Comparison of ENCODE assay signal across 27 cellular contexts in the genomic region with DNA sequence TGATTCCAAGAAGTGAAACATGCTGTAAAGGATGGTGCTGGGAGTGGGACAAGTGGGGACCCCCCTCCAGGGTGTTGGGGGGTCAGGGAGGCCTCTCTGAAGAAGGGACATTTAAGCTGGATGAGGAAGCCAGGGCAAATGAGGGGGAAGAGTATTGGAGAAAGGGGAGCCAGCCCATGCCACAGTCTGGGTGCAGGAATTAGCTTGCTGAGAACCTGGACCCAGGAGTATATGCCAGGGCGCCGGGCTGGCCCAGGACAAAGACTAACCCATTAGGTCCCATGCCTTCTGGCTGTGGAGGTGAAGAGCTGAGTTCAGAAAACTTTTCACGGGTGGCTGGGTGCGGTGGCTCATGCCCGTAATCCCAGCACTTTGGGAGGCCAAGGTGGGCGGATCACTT. TPM values are rescaled to one million over a fixed set of nuclear protein-coding genes. Genes with fewer than 3 reads are reported as not detected.
DNase-seq lines count a peak whose midpoint lies in the region; ATAC-seq and TF ChIP-seq lines count a peak whose summit lies in the region.
"Had no signal": no experiment of that assay in that cellular context is flagged by ENCODE, and none has a peak within 500 bp of the region (broad histone marks: within the 10 kb centered on the region; RNA-seq: fewer than 3 reads in every experiment).

No MANE protein-coding gene starts in this region.

- in situ Hi-C loops in GM13976 (cut with MboI; ENCODE audit: low sequenced_read_pairs, unreplicated experiment) = no loop called here

- peaks cover 1 to 7% (median 4%) of the 10 kb centered on the region in 7 donors for H3K9me3 Mint-ChIP-seq in CD14-positive monocyte
- H3K9me3 Mint-ChIP-seq in activated naive CD8-positive, alpha-beta T cell treated with anti-CD3 and anti-CD28 coated beads, Interleukin-2, amount 10 ng/mL, durations not matched to agents 7 days and 5 days = peaks cover 1% of the 10 kb centered on the region
- peaks cover 0 to 4% (median 0%) of the 10 kb centered on the region in 9 donors for H3K9me3 Mint-ChIP-seq in naive thymus-derived CD8-positive, alpha-beta T cell

- no peak for ATAC-seq in activated naive CD8-positive, alpha-beta T cell treated with anti-CD3 and anti-CD28 coated beads, Interleukin-2, amount 10 ng/mL, durations not matched to agents 7 days and 5 days (ENCODE audit: low read depth)
- ATAC-seq in naive thymus-derived CD8-positive, alpha-beta T cell = no peak
- ATAC-seq in left ventricle myocardium superior (no peak), GM18909 (IDR thresholded peaks at IDR 0.05; ENCODE audit: poor library complexity, unreplicated experiment) (no peak)
- ATAC-seq: left cardiac atrium had no signal

- POLR2A ChIA-PET in activated naive CD8-positive, alpha-beta T cell treated with anti-CD3 and anti-CD28 coated beads, Interleukin-2, amount 10 ng/mL, durations not matched to agents 7 days and 5 days (lab: Charles Lee) = no interaction called here
- POLR2A ChIA-PET in naive thymus-derived CD8-positive, alpha-beta T cell (lab: Charles Lee) = no interaction called here

- no peak for DNase-seq in CD14-positive monocyte (ENCODE audit: low spot score)
- peak; percentile 13 for DNase-seq in GM13976 (ENCODE audit: low spot score)
- DNase-seq in activated naive CD8-positive, alpha-beta T cell treated with anti-CD3 and anti-CD28 coated beads, Interleukin-2, amount 10 ng/mL, durations not matched to agents 7 days and 5 days = no peak
- no peak for DNase-seq in naive thymus-derived CD8-positive, alpha-beta T cell
- no peak for DNase-seq in SHP77 (lab: John Stamatoyannopoulos, UW)
- DNase-seq in left ventricle myocardium superior = no peak
- DNase-seq in NCI-H146 (lab: John Stamatoyannopoulos, UW) = no peak
- DNase-seq: activated CD4-positive, alpha-beta memory T cell treated with anti-CD3 and anti-CD28 coated beads, Interleukin-2, amount 10 ng/mL, durations not matched to agents 7 days and 5 days; activated naive CD4-positive, alpha-beta T cell treated with Interleukin-2 at 50 U/mL for 16 hours; activated T-cell treated with anti-CD3 and anti-CD28 coated beads for 4 hours; C1 segment of cervical spinal cord; EL; left cardiac atrium; NCI-H1092; NCI-H2029; NCI-H2227 treated with DMSO at 0.1 percent for 48 hours; NCI-H774; ovary; retina; stimulated activated CD4-positive, alpha-beta T cell treated with anti-CD3 and anti-CD28 coated beads, Interleukin-2, amount 100 ng/mL, for 24 hours; T-helper 9 cell; uterus had no signal

- H3K27me3 Mint-ChIP-seq in CD14-positive monocyte (ENCODE audit: low read depth in 3 of 3) = no peaks in the 10 kb centered on the region
- H3K27me3 Mint-ChIP-seq in activated naive CD8-positive, alpha-beta T cell treated with anti-CD3 and anti-CD28 coated beads, Interleukin-2, amount 10 ng/mL, durations not matched to agents 7 days and 5 days = no peaks in the 10 kb centered on the region
- no peaks in the 10 kb centered on the region for H3K27me3 Mint-ChIP-seq in naive thymus-derived CD8-positive, alpha-beta T cell
- H3K27me3 Mint-ChIP-seq: activated CD4-positive, alpha-beta memory T cell treated with anti-CD3 and anti-CD28 coated beads, Interleukin-2, amount 10 ng/mL, durations not matched to agents 7 days and 5 days had no signal

- H3K27ac Mint-ChIP-seq in CD14-positive monocyte = peak overlapping the region in 5 of 7 donors; percentile 6 to 82 (median 78)
- H3K27ac Mint-ChIP-seq in activated naive CD8-positive, alpha-beta T cell treated with anti-CD3 and anti-CD28 coated beads, Interleukin-2, amount 10 ng/mL, durations not matched to agents 7 days and 5 days = peak overlapping the region; percentile 4
- peak overlapping the region in 7 of 10 donors; percentile 24 to 87 (median 63) for H3K27ac Mint-ChIP-seq in naive thymus-derived CD8-positive, alpha-beta T cell
- H3K27ac Mint-ChIP-seq: activated CD4-positive, alpha-beta memory T cell treated with anti-CD3 and anti-CD28 coated beads, Interleukin-2, amount 10 ng/mL, durations not matched to agents 7 days and 5 days had no signal

- peaks cover 30% of the 10 kb centered on the region for H3K4me1 Mint-ChIP-seq in CD14-positive monocyte
- peaks cover 7% of the 10 kb centered on the region for H3K4me1 Mint-ChIP-seq in activated naive CD8-positive, alpha-beta T cell treated with anti-CD3 and anti-CD28 coated beads, Interleukin-2, amount 10 ng/mL, durations not matched to agents 7 days and 5 days
- peaks cover 26 to 56% (median 53%) of the 10 kb centered on the region in 4 donors for H3K4me1 Mint-ChIP-seq in naive thymus-derived CD8-positive, alpha-beta T cell

- H3K4me3 Mint-ChIP-seq in CD14-positive monocyte = no peak overlapping the region
- H3K4me3 Mint-ChIP-seq in activated naive CD8-positive, alpha-beta T cell treated with anti-CD3 and anti-CD28 coated beads, Interleukin-2, amount 10 ng/mL, durations not matched to agents 7 days and 5 days = no peak overlapping the region
- H3K4me3 Mint-ChIP-seq in naive thymus-derived CD8-positive, alpha-beta T cell = no peak overlapping the region
- H3K4me3 Mint-ChIP-seq: activated CD4-positive, alpha-beta memory T cell treated with anti-CD3 and anti-CD28 coated beads, Interleukin-2, amount 10 ng/mL, durations not matched to agents 7 days and 5 days had no signal

- no peak for TF ChIP-seq CTCF in CD14-positive monocyte (IDR thresholded peaks at IDR 0.05)
- no peak for TF ChIP-seq CTCF in GM13976 (IDR thresholded peaks at IDR 0.05; ENCODE audit: borderline replicate concordance, control extremely low read depth, extremely low read depth, insufficient read depth, missing control alignments)

- H3K36me3 Mint-ChIP-seq in CD14-positive monocyte = peaks cover 81 to 93% of the 10 kb centered on the region in 2 donors
- peaks cover 38% of the 10 kb centered on the region for H3K36me3 Mint-ChIP-seq in activated naive CD8-positive, alpha-beta T cell treated with anti-CD3 and anti-CD28 coated beads, Interleukin-2, amount 10 ng/mL, durations not matched to agents 7 days and 5 days
- H3K36me3 Mint-ChIP-seq in naive thymus-derived CD8-positive, alpha-beta T cell = peaks cover 2 to 67% (median 18%) of the 10 kb centered on the region in 3 donors

- intact Hi-C loops in CD14-positive monocyte (cut with micrococcal nuclease) = loop anchor here in 1 of 2 donors (5.0 kb wide), 1 partner anchor 79 kb away; no protein-coding TSS in a partner anchor
- intact Hi-C loops in left ventricle myocardium superior (cut with micrococcal nuclease) = no loop called here

RNA-seq across cellular contexts. Expression of gene PIK3R6, which starts 45.6 kb away (rescaled TPM):
- 1 to 10 TPM; 3.6 to 5.8 TPM for polyA plus RNA-seq in CD14-positive monocyte
- total RNA-seq in activated naive CD8-positive, alpha-beta T cell treated with anti-CD3 and anti-CD28 coated beads, Interleukin-2, amount 10 ng/mL, durations not matched to agents 7 days and 5 days = 10 to 100 TPM; 15.8 to 18.5 TPM
- under 1 TPM; 0.42 to 0.44 TPM for total RNA-seq in naive thymus-derived CD8-positive, alpha-beta T cell
- under 1 TPM in 1 of 3 donors, not detected in 2; 0.47 TPM for polyA plus RNA-seq in naive thymus-derived CD8-positive, alpha-beta T cell
- total RNA-seq in left ventricle myocardium superior = 1.4 TPM
- total RNA-seq: dermis microvascular lymphatic vessel endothelial cell, myocyte, OCI-LY7, smooth muscle cell had no signal
- polyA plus RNA-seq: smooth muscle cell had no signal

RNA-seq across cellular contexts. Expression of gene PIK3R5, which starts 52.4 kb away (rescaled TPM):
- 10 to 100 TPM; 32.1 to 47.5 TPM for polyA plus RNA-seq in CD14-positive monocyte
- total RNA-seq in activated naive CD8-positive, alpha-beta T cell treated with anti-CD3 and anti-CD28 coated beads, Interleukin-2, amount 10 ng/mL, durations not matched to agents 7 days and 5 days = 10 to 100 TPM; 81.4 to 84.0 TPM
- 100 to 1,000 TPM in 1 of 2 experiments, 10 to 100 TPM in 1; 94.1 to 104 TPM for total RNA-seq in naive thymus-derived CD8-positive, alpha-beta T cell
- polyA plus RNA-seq in naive thymus-derived CD8-positive, alpha-beta T cell = 10 to 100 TPM; 20.0 to 44.0 (median 25.8) TPM
- total RNA-seq in left ventricle myocardium superior = 2.5 TPM
- total RNA-seq: dermis microvascular lymphatic vessel endothelial cell, myocyte, smooth muscle cell had no signal
- polyA plus RNA-seq: smooth muscle cell had no signal

Comparison
In these comparisons a context has a peak if more than half of its experiments do, and no peak if none do; other contexts are left out.
1. H3K27ac Mint-ChIP-seq: peak in every context shown above with its lines; median percentile 78 in CD14-positive monocyte; 63 in naive thymus-derived CD8-positive, alpha-beta T cell; 4 in activated naive CD8-positive, alpha-beta T cell treated with anti-CD3 and anti-CD28 coated beads, Interleukin-2, amount 10 ng/mL, durations not matched to agents 7 days and 5 days.
2. RNA of gene PIK3R5, which starts 52.4 kb away (total RNA-seq): 94.1 to 104 TPM in naive thymus-derived CD8-positive, alpha-beta T cell and 81.4 to 84.0 TPM in activated naive CD8-positive, alpha-beta T cell treated with anti-CD3 and anti-CD28 coated beads, Interleukin-2, amount 10 ng/mL, durations not matched to agents 7 days and 5 days; 2.5 TPM in left ventricle myocardium superior (single experiment); every median in the first group is over 10 times any median in the second.